In the genomic region with DNA sequence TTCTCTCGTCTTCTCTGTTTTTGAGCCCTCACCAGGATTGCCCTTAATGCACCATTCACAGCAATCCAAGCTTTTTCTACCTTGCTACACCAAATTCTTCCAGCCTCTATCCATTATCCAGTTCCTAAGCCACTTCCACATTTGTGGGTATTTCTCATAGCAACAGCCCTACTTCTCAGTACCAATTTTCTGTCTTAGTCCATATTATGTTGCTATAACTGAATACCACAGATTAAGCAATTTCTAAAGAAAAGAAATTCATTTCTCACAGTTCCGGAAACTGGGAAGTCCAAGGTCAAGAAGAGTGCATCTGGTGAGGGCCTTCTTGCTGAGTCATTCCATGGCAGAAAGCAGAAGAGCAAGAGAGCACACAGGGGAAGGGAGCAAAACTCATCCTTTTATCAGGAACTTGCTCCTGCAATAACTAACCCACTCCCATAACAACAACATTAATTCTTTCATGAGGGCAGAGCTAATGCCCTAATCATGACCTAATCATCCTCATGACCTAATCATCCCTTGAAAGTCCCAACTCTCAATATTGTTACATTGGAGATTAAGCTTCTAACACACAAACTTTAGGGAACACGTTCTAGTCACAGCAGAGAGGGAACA, we compare ENCODE assay signal across 10 cellular contexts. TPM values are rescaled to one million over a fixed set of nuclear protein-coding genes. Genes with fewer than 3 reads are reported as not detected.
DNase-seq lines count a peak whose midpoint lies in the region; ATAC-seq, FAIRE-seq and TF ChIP-seq lines count a peak whose summit lies in the region.
"Had no signal": no experiment of that assay in that cellular context is flagged by ENCODE, and none has a peak within 500 bp of the region (broad histone marks: within the 10 kb centered on the region; RNA-seq: fewer than 3 reads in every experiment).

No MANE protein-coding gene starts in this region.

- TF ChIP-seq CTCF in IMR-90 (conservative IDR thresholded peaks at IDR 0.05; ENCODE audit: low read depth, low read length) = no peak
- no peak for TF ChIP-seq CTCF in astrocyte (IDR thresholded peaks at IDR 0.05; ENCODE audit: insufficient read depth, low read depth, low read length)

- no peak for TF ChIP-seq RAD21 in IMR-90 (IDR thresholded peaks at IDR 0.05; ENCODE audit: low read length)

- peak overlapping the region; percentile 22; the same call in 1 of the 2 replicates for H2BK20ac ChIP-seq in IMR-90 (ENCODE audit: low read depth, low read length)

- H3K4me3 Mint-ChIP-seq in astrocyte (ENCODE audit: unreplicated experiment) = no peak overlapping the region
- no peak overlapping the region for H3K4me3 Mint-ChIP-seq in activated T-cell treated with anti-CD3 and anti-CD28 coated beads, Interleukin-2, amount 50 U/mL, for 72 hours

- H3K27ac Mint-ChIP-seq in astrocyte (ENCODE audit: unreplicated experiment) = peak overlapping the region; percentile 44
- H3K27ac Mint-ChIP-seq in activated T-cell treated with anti-CD3 and anti-CD28 coated beads, Interleukin-2, amount 50 U/mL, for 72 hours = no peak overlapping the region

- in situ Hi-C loops in IMR-90 (cut with MboI; ENCODE audit: low sequenced_read_pairs) = no loop called here

- intact Hi-C loops in IMR-90 (cut with micrococcal nuclease) = no loop called here

- no peak overlapping the region; the same call in 1 of the 2 replicates for H3K14ac ChIP-seq in IMR-90 (replicated peaks; ENCODE audit: low read depth, low read length)

- no peaks in the 10 kb centered on the region for H3K9me3 ChIP-seq in IMR-90 (ENCODE audit: control insufficient read depth, insufficient read depth, low read length)
- H3K9me3 ChIP-seq in astrocyte (ENCODE audit: insufficient read depth, low read depth, low read length) = no peaks in the 10 kb centered on the region

- no peak overlapping the region for H3K56ac ChIP-seq in IMR-90 (ENCODE audit: extremely low read depth, insufficient read depth, low read length)

- 0 out of 2 replicates have a peak overlapping the region, but pooled peaks have one; percentile 6 for H3K23ac ChIP-seq in IMR-90 (ENCODE audit: low read depth, low read length)

- no peaks in the 10 kb centered on the region; the same call in 1 of the 2 replicates for H3K4me1 ChIP-seq in IMR-90 (ENCODE audit: control insufficient read depth, insufficient read depth, low read length)
- H3K4me1 ChIP-seq in astrocyte (ENCODE audit: insufficient read depth, low read length) = no peaks in the 10 kb centered on the region

- peak; percentile 95 for ATAC-seq in IMR-90 (ENCODE audit: low read depth)
- ATAC-seq in activated T-cell treated with anti-CD3 and anti-CD28 coated beads, Interleukin-2, amount 50 U/mL, for 72 hours (replicated peaks in 1 of 2) = no peak

- no peaks in the 10 kb centered on the region for H3K36me3 ChIP-seq in IMR-90 (ENCODE audit: control insufficient read depth, insufficient read depth, low read length)
- H3K36me3 ChIP-seq in astrocyte (ENCODE audit: insufficient read depth, low read length) = no peaks in the 10 kb centered on the region

- peak overlapping the region; percentile 55 for H2BK120ac ChIP-seq in IMR-90 (ENCODE audit: low read depth, low read length)

- no peaks in the 10 kb centered on the region for H3K79me2 ChIP-seq in astrocyte (ENCODE audit: insufficient read depth, low read length)

- peak overlapping the region; percentile 76 for H2BK5ac ChIP-seq in IMR-90 (ENCODE audit: low read depth, low read length, poor library complexity, severe bottlenecking)

- no peak overlapping the region for H2AK9ac ChIP-seq in IMR-90 (replicated peaks; ENCODE audit: low read depth, low read length, poor library complexity)

- POLR2A ChIA-PET in IMR-90 (lab: Charles Lee; ENCODE audit: unreplicated experiment) = no interaction called here

- peaks cover 3% of the 10 kb centered on the region for H3K36me3 Mint-ChIP-seq in astrocyte (ENCODE audit: low read depth, unreplicated experiment)
- H3K36me3 Mint-ChIP-seq in activated T-cell treated with anti-CD3 and anti-CD28 coated beads, Interleukin-2, amount 50 U/mL, for 72 hours (ENCODE audit: insufficient read depth in 2 of 2) = no peaks in the 10 kb centered on the region

- H3K27ac ChIP-seq in IMR-90 (ENCODE audit: insufficient read depth, low read length) = peak overlapping the region; percentile 65; the same call in 1 of the 2 replicates
- H3K27ac ChIP-seq in astrocyte (ENCODE audit: low read depth, low read length) = no peak overlapping the region

- H3K4me3 ChIP-seq in IMR-90 (ENCODE audit: insufficient read depth, low read depth, low read length) (no peak overlapping the region), astrocyte (ENCODE audit: insufficient read depth, low read depth, low read length) (no peak overlapping the region)

- dilution Hi-C loops in IMR-90 (cut with HindIII; ENCODE audit: low sequenced_read_pairs, unreplicated experiment) = no loop called here

- H3K9me3 Mint-ChIP-seq in astrocyte (ENCODE audit: unreplicated experiment) = no peaks in the 10 kb centered on the region
- H3K9me3 Mint-ChIP-seq in activated T-cell treated with anti-CD3 and anti-CD28 coated beads, Interleukin-2, amount 50 U/mL, for 72 hours = no peaks in the 10 kb centered on the region

- 100% methylated on average over 1 of the region's 3 CpGs; no CpG with 5 or more reads in 1 of the 2 experiments for WGBS in IMR-90 (ENCODE audit: extremely low coverage in 2 of 2, insufficient read length in 1 of 2), 2 experiments

- H4K8ac ChIP-seq in IMR-90 (ENCODE audit: low read depth in 2 of 2, low read length in 2 of 2) = peak overlapping the region in 1 of 2 experiments; percentile 69

- H3K4me1 Mint-ChIP-seq in astrocyte (ENCODE audit: low read depth, unreplicated experiment) = peaks cover 8% of the 10 kb centered on the region
- H3K4me1 Mint-ChIP-seq in activated T-cell treated with anti-CD3 and anti-CD28 coated beads, Interleukin-2, amount 50 U/mL, for 72 hours (ENCODE audit: low read depth) = no peaks in the 10 kb centered on the region

- peak overlapping the region; percentile 22 for H3K18ac ChIP-seq in IMR-90 (ENCODE audit: low read depth, low read length)

- BruUV-seq in IMR-90 (replicated peaks; lab: Mats Ljungman, UMichigan) = no TSS peak

- H3K9ac ChIP-seq in IMR-90 (ENCODE audit: low read depth, low read length) (no peak overlapping the region; the same call in 1 of the 2 replicates), astrocyte (ENCODE audit: low read length) (no peak overlapping the region)

- FAIRE-seq in astrocyte (lab: Jason Lieb, UNC) = peak; percentile 91

- H2AFZ ChIP-seq in IMR-90 (replicated peaks; ENCODE audit: low read length, poor library complexity) (no peak overlapping the region), astrocyte (ENCODE audit: low read depth, low read length) (no peak overlapping the region)

- CTCF ChIA-PET in IMR-90 (lab: Yijun Ruan, JAX) = interaction anchor here (0.6 kb wide), 1 partner anchor 1715 kb away, joined by 3 read pairs; no protein-coding TSS in a partner anchor

- H2BK15ac ChIP-seq in IMR-90 (ENCODE audit: low read depth, low read length) = peak overlapping the region; percentile 57; the same call in 1 of the 3 replicates

- no peaks in the 10 kb centered on the region for H3K79me1 ChIP-seq in IMR-90 (ENCODE audit: low read depth in 1 of 2, low read length in 2 of 2)

- no peaks in the 10 kb centered on the region for H3K27me3 ChIP-seq in IMR-90 (ENCODE audit: control insufficient read depth, insufficient read depth, low read length)
- no peaks in the 10 kb centered on the region for H3K27me3 ChIP-seq in astrocyte (ENCODE audit: insufficient read depth, low read length)

- TF ChIP-seq POLR2A in IMR-90 (IDR thresholded peaks at IDR 0.05; ENCODE audit: low read depth, low read length) = no peak

- H3K27me3 Mint-ChIP-seq in astrocyte (ENCODE audit: low read depth, unreplicated experiment) = no peaks in the 10 kb centered on the region
- no peaks in the 10 kb centered on the region for H3K27me3 Mint-ChIP-seq in activated T-cell treated with anti-CD3 and anti-CD28 coated beads, Interleukin-2, amount 50 U/mL, for 72 hours (ENCODE audit: low read depth)

- peak; percentile 48 for DNase-seq in A172 (ENCODE audit: low spot score)
- DNase-seq in IMR-90 = peak; percentile 83
- peak; percentile 75 for DNase-seq in astrocyte (ENCODE audit: low read depth)
- peak; percentile 94 for DNase-seq in iris pigment epithelial cell (ENCODE audit: low read depth)
- no peak for DNase-seq in RKO (ENCODE audit: low spot score)
- no peak for DNase-seq in medulla oblongata (ENCODE audit: extremely low spot score)
- DNase-seq in T-helper 2 cell = no peak
- no peak for DNase-seq in activated T-cell treated with anti-CD3 and anti-CD28 coated beads, Interleukin-2, amount 50 U/mL, for 72 hours
- DNase-seq: Karpas-422, occipital lobe had no signal

- H4K5ac ChIP-seq in IMR-90 (ENCODE audit: low read depth, low read length) = 0 out of 2 replicates have a peak overlapping the region, but pooled peaks have one; percentile 2

- no peak overlapping the region for H2AK5ac ChIP-seq in IMR-90 (ENCODE audit: low read depth, low read length)

- H4K20me1 ChIP-seq in IMR-90 (ENCODE audit: insufficient read depth, low read length) (no peaks in the 10 kb centered on the region), astrocyte (ENCODE audit: insufficient read depth, low read length) (no peaks in the 10 kb centered on the region)

- H3K4me2 ChIP-seq in IMR-90 (ENCODE audit: low read depth, low read length) = peak overlapping the region; percentile 7; the same call in 1 of the 2 replicates
- H3K4me2 ChIP-seq in astrocyte (ENCODE audit: low read length) = peak overlapping the region; percentile 19

- H4K91ac ChIP-seq in IMR-90 (ENCODE audit: insufficient read depth, low read depth, low read length) = peak overlapping the region; percentile 35

- no peaks in the 10 kb centered on the region for H3K9me1 ChIP-seq in IMR-90 (ENCODE audit: insufficient read depth, low read length)

- H3K4ac ChIP-seq in IMR-90 (ENCODE audit: low read depth, low read length) = no peak overlapping the region

TF ChIP-seq in IMR-90, 13 proteins besides CTCF, POLR2A, EP300 and RAD21:
- peak; percentile 33; the same call in 1 of the 2 replicates for TF ChIP-seq FOS (IDR thresholded peaks at IDR 0.05; ENCODE audit: low read depth, low read length)
- TF ChIP-seq SMC3 (IDR thresholded peaks at IDR 0.05; ENCODE audit: low read depth, low read length) = no peak
- peak; percentile 84 for TF ChIP-seq CEBPB (IDR thresholded peaks at IDR 0.05; ENCODE audit: low read depth, low read length)
- no peak for TF ChIP-seq CHD1 (IDR thresholded peaks at IDR 0.05; ENCODE audit: low read depth, low read length)
- TF ChIP-seq NFE2L2 (IDR thresholded peaks at IDR 0.05; ENCODE audit: low read depth, low read length) = peak; percentile 97
- TF ChIP-seq MAFK (IDR thresholded peaks at IDR 0.05; ENCODE audit: low read depth, low read length) = peak; percentile 66

RNA-seq across cellular contexts. Expression of a gene that starts 9.7 kb away (rescaled TPM):
- 17.0 and 26.3 TPM in 2 replicates for total RNA-seq in A172 (2014; rRNA removed; shearing (Covaris generic))
- 11.3 and 14.2 TPM in 2 replicates for total RNA-seq in IMR-90 (2012; rRNA removed)
- polyA plus RNA-seq in IMR-90 (2012; rRNA removed) = 20.9 and 25.9 TPM in 2 replicates
- 3.0 and 8.3 TPM in 2 replicates for polyA plus RNA-seq in IMR-90 (2012; cell fraction: cytosol; rRNA removed)
- polyA plus RNA-seq in IMR-90 (2012; cell fraction: nucleus; rRNA removed; ENCODE audit: low replicate concordance) = 6.3 and 22.6 TPM in 2 replicates
- total RNA-seq in astrocyte = 59.3 and 62.5 TPM in 2 replicates
- total RNA-seq in activated T-cell treated with anti-CD3 and anti-CD28 coated beads, Interleukin-2, amount 50 U/mL, for 72 hours = 10 to 100 TPM; 89.6 to 92.4 TPM

Comparison
In these comparisons a context has a peak if more than half of its experiments do, and no peak if none do; other contexts are left out.
1. DNase-seq: peak in A172 (single experiment), IMR-90 (single experiment), astrocyte (single experiment) and iris pigment epithelial cell (single experiment); none in RKO (single experiment), medulla oblongata (single experiment), T-helper 2 cell (0 of 5) and activated T-cell treated with anti-CD3 and anti-CD28 coated beads, Interleukin-2, amount 50 U/mL, for 72 hours (0 of 2).